ENCODE assay signal across 10 cellular contexts in genomic region chr1:112702067-112702395, GRCh38. TPM values are rescaled to one million over a fixed set of nuclear protein-coding genes. Genes with fewer than 3 reads are reported as not detected.
DNase-seq lines count a peak whose midpoint lies in the region; ATAC-seq and TF ChIP-seq lines count a peak whose summit lies in the region.
"Had no signal": no experiment of that assay in that cellular context is flagged by ENCODE, and none has a peak within 500 bp of the region (broad histone marks: within the 10 kb centered on the region; RNA-seq: fewer than 3 reads in every experiment).

No MANE protein-coding gene starts in this region.

- no peak overlapping the region for H3K4me3 ChIP-seq in ACC112 (ENCODE audit: low read depth, low read length)
- H3K4me3 ChIP-seq in osteoblast (ENCODE audit: insufficient read depth, low read length): no peak overlapping the region
- H3K4me3 ChIP-seq in lower leg skin (ENCODE audit: low read depth, poor library complexity, severe bottlenecking): no peak overlapping the region

- H3K27ac Mint-ChIP-seq in IgD-negative memory B cell: peak overlapping the region in 2 of 3 donors; percentile 2 to 35
- H3K27ac Mint-ChIP-seq in effector memory CD8-positive, alpha-beta T cell: peak overlapping the region; percentile 65 to 75

- H3K4me3 Mint-ChIP-seq in IgD-negative memory B cell: peak overlapping the region in 2 of 4 donors; percentile 2 to 83
- H3K4me3 Mint-ChIP-seq in effector memory CD8-positive, alpha-beta T cell: peak overlapping the region; percentile 5 to 23

- H2AFZ ChIP-seq in ACC112 (ENCODE audit: low read length, unreplicated experiment) (no peak overlapping the region), osteoblast (ENCODE audit: low read length) (no peak overlapping the region)

- no peaks in the 10 kb centered on the region for H3K36me3 ChIP-seq in ACC112 (ENCODE audit: insufficient read depth, low read length)
- H3K36me3 ChIP-seq in osteoblast (ENCODE audit: insufficient read depth, low read length): peaks cover 63% of the 10 kb centered on the region

- ATAC-seq in effector memory CD8-positive, alpha-beta T cell (replicated peaks): no peak

- TF ChIP-seq CTCF in osteoblast (IDR thresholded peaks at IDR 0.05; ENCODE audit: extremely low read depth, low read depth, low read length): no peak
- TF ChIP-seq CTCF in lower leg skin (IDR thresholded peaks at IDR 0.05): no peak

- H3K27me3 Mint-ChIP-seq in IgD-negative memory B cell: no peaks in the 10 kb centered on the region
- H3K27me3 Mint-ChIP-seq in effector memory CD8-positive, alpha-beta T cell: no peaks in the 10 kb centered on the region

- no peak for DNase-seq in effector memory CD8-positive, alpha-beta T cell
- DNase-seq in osteoblast (ENCODE audit: insufficient read length, low spot score, missing footprints) (no peak), lower leg skin (ENCODE audit: low spot score in 2 of 2) (no peak), NCI-H2081 (lab: John Stamatoyannopoulos, UW) (no peak), mesenteric fat pad (ENCODE audit: low spot score) (no peak), NCI-H1092 treated with DMSO at 0.1 percent for 48 hours (lab: John Stamatoyannopoulos, UW) (no peak)
- DNase-seq: NCI-H1694, T-helper 9 cell had no signal

- H3K9me3 Mint-ChIP-seq in IgD-negative memory B cell: no peaks in the 10 kb centered on the region
- no peaks in the 10 kb centered on the region for H3K9me3 Mint-ChIP-seq in effector memory CD8-positive, alpha-beta T cell

- H3K9me3 ChIP-seq in osteoblast (ENCODE audit: low read depth, low read length): no peaks in the 10 kb centered on the region

- TF ChIP-seq POLR2A in lower leg skin (IDR thresholded peaks at IDR 0.05): no peak

- peaks cover 49 to 54% (median 52%) of the 10 kb centered on the region in 3 donors for H3K4me1 Mint-ChIP-seq in IgD-negative memory B cell
- H3K4me1 Mint-ChIP-seq in effector memory CD8-positive, alpha-beta T cell (ENCODE audit: low read depth in 2 of 2): peaks cover 61 to 65% of the 10 kb centered on the region in 2 donors

- H4K20me1 ChIP-seq in osteoblast (ENCODE audit: insufficient read depth, low read length): peaks cover 55% of the 10 kb centered on the region

- intact Hi-C loops in lower leg skin (cut with DNase I; ENCODE audit: low total_unique reads): loop anchor here (10.0 kb wide), 1 partner anchor 197 kb away; the partner anchor contains the start of gene WNT2B

- H3K36me3 Mint-ChIP-seq in IgD-negative memory B cell: peaks cover 1% of the 10 kb centered on the region
- H3K36me3 Mint-ChIP-seq in effector memory CD8-positive, alpha-beta T cell (ENCODE audit: insufficient read depth): peaks cover 37% of the 10 kb centered on the region

- H3K27ac ChIP-seq in ACC112 (ENCODE audit: low read depth, low read length) (peak overlapping the region; percentile 74), osteoblast (ENCODE audit: low read depth, low read length) (peak overlapping the region; percentile 59)

- H3K79me2 ChIP-seq in ACC112 (ENCODE audit: control insufficient read depth, insufficient read depth, low read length, unreplicated experiment) (peaks cover 44% of the 10 kb centered on the region), osteoblast (ENCODE audit: insufficient read depth, low read length) (peaks cover 53% of the 10 kb centered on the region)

- 47 to 57% methylated on average over 3 of the region's 3 CpGs for WGBS in lower leg skin, 2 donors

- no peak overlapping the region for H3K4me2 ChIP-seq in osteoblast (ENCODE audit: insufficient read depth, low read length)

- H3K4me1 ChIP-seq in ACC112 (ENCODE audit: control insufficient read depth, insufficient read depth, low read length, unreplicated experiment) (peaks cover 47% of the 10 kb centered on the region), osteoblast (ENCODE audit: insufficient read depth, low read length) (peaks cover 62% of the 10 kb centered on the region)

- no peaks in the 10 kb centered on the region for H3K27me3 ChIP-seq in ACC112 (ENCODE audit: insufficient read depth, low read length)
- H3K27me3 ChIP-seq in osteoblast (ENCODE audit: insufficient read depth, low read length): no peaks in the 10 kb centered on the region

RNA-seq across cellular contexts. Expression of gene RHOC, which starts 4.9 kb away (rescaled TPM):
- polyA plus RNA-seq in IgD-negative memory B cell: 41.8 TPM
- total RNA-seq in osteoblast (276 and 325 TPM in 2 replicates), lower leg skin (100 to 1,000 TPM; 133 to 214 (median 184) TPM), mesenteric fat pad (253 TPM)

RNA-seq across cellular contexts. Expression of gene PPM1J, which starts 13.1 kb away (rescaled TPM):
- polyA plus RNA-seq in IgD-negative memory B cell: 1.4 TPM
- total RNA-seq in osteoblast: 0.59 and 1.1 TPM in 2 replicates
- 10 to 100 TPM; 11.9 to 16.5 (median 13.9) TPM for total RNA-seq in lower leg skin
- total RNA-seq in mesenteric fat pad: 0.61 TPM

RNA-seq across cellular contexts. Expression of gene MOV10, which starts 27.6 kb away (rescaled TPM):
- 5.6 TPM for polyA plus RNA-seq in IgD-negative memory B cell
- 35.1 and 38.7 TPM in 2 replicates for total RNA-seq in osteoblast
- total RNA-seq in lower leg skin: 100 to 1,000 TPM in 1 of 4 donors, 10 to 100 TPM in 3; 46.2 to 105 (median 56.8) TPM
- 38.0 TPM for total RNA-seq in mesenteric fat pad
